Comparison of ENCODE assay signal across 1 cellular context in genomic region chr10:24457661-24458318, GRCh38.
TF ChIP-seq lines count a peak whose summit lies in the region.

No MANE protein-coding gene starts in this region.

TF ChIP-seq in GM23338, 12 proteins besides CTCF, POLR2A, EP300 and RAD21 (continued from another document):
- no peak for TF ChIP-seq ZNF462 (CRISPR knock-in tag; IDR thresholded peaks at IDR 0.05)
- TF ChIP-seq CREB1 (CRISPR knock-in tag; IDR thresholded peaks at IDR 0.05; ENCODE audit: low read depth): no peak
- no peak for TF ChIP-seq NANOG (IDR thresholded peaks at IDR 0.05; ENCODE audit: borderline replicate concordance)
- no peak for TF ChIP-seq POLR2AphosphoS5 (IDR thresholded peaks at IDR 0.05; ENCODE audit: low read depth)
- no peak for TF ChIP-seq EZH2phosphoT487 (IDR thresholded peaks at IDR 0.05; ENCODE audit: unreplicated experiment)
